In genomic region chr7:130843703-130844102, GRCh38 we compare ENCODE assay signal across 24 cellular contexts.
"Had no signal": no experiment of that assay in that cellular context is flagged by ENCODE, and none has a peak within 500 bp of the region (broad histone marks: within the 10 kb centered on the region; RNA-seq: fewer than 3 reads in every experiment).

No MANE protein-coding gene starts in this region.

- FAIRE-seq: frontal cortex had no signal

- H3K4me1 Mint-ChIP-seq: neural crest cell had no signal

- H3K9me3 Mint-ChIP-seq: endodermal cell, natural killer cell, neural crest cell had no signal

- H3K9me3 ChIP-seq: heart left ventricle, mucosa of descending colon, ovary, right atrium auricular region, sigmoid colon, suprapubic skin, thyroid gland, upper lobe of left lung, uterus had no signal

- H3K27me3 ChIP-seq: heart left ventricle, ovary, right atrium auricular region, suprapubic skin, thyroid gland, upper lobe of left lung, uterus had no signal

- H3K36me3 Mint-ChIP-seq: natural killer cell had no signal

- H3K27ac Mint-ChIP-seq: endodermal cell, natural killer cell had no signal

- H3K4me3 Mint-ChIP-seq: endodermal cell, natural killer cell, neural crest cell had no signal

- H3K27ac ChIP-seq: coronary artery, heart left ventricle, ovary, right atrium auricular region, sigmoid colon, suprapubic skin, thyroid gland, upper lobe of left lung, uterus had no signal

- DNase-seq: effector CD4-positive, alpha-beta T cell; endodermal cell; heart left ventricle; hippocampal formation; kidney glomerular epithelial cell; mammary epithelial cell; mucosa of descending colon; natural killer cell; nucleus accumbens; ovary; sigmoid colon; stimulated activated CD4-positive, alpha-beta T cell treated with anti-CD3 and anti-CD28 coated beads, Interleukin-2, amount 100 ng/mL, for 24 hours; stimulated activated CD4-positive, alpha-beta T cell treated with anti-CD3 and anti-CD28 coated beads, Interleukin-4, amount 100 ng/mL, for 4 hours; stimulated activated naive CD4-positive, alpha-beta T cell treated with Interleukin-2 at 50 U/mL for 16 hours; thyroid gland; uterus had no signal

- ATAC-seq: heart left ventricle, left lobe of liver, mucosa of descending colon, natural killer cell had no signal

- H3K4me3 ChIP-seq: coronary artery, heart left ventricle, mucosa of descending colon, ovary, right atrium auricular region, sigmoid colon, skin epidermis, suprapubic skin, thyroid gland, upper lobe of left lung, uterus had no signal

- H3K4me1 ChIP-seq: heart left ventricle, right atrium auricular region, sigmoid colon, thyroid gland, upper lobe of left lung, uterus had no signal

- H3K36me3 ChIP-seq: heart left ventricle, ovary, right atrium auricular region, sigmoid colon, suprapubic skin, thyroid gland, upper lobe of left lung, uterus had no signal
